8 cellular contexts compared by ENCODE assay signal in the genomic region with DNA sequence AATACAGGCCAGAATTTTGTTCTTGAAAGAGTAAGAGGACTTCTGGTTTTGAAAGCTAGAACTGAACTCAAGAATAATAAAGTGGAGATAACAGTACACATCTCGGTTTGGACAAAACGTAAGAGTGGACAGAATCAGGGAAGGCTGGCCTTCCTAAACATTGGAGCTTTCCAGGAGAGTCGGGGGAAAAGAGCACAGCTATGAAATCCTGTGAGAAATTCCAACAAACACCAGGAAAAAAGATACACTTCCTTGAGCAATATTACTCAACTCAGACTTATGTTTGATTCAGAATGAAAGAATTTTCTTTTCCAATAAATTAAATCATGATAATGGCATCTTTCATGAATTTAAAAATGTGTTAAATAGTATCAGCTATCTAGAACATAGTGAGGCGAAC. TPM values are rescaled to one million over a fixed set of nuclear protein-coding genes. Genes with fewer than 3 reads are reported as not detected.
DNase-seq lines count a peak whose midpoint lies in the region; ATAC-seq and TF ChIP-seq lines count a peak whose summit lies in the region.

No MANE protein-coding gene starts in this region.

- CTCF ChIA-PET in SK-N-SH (lab: Yijun Ruan, JAX): interaction anchor here (0.7 to 3.0 kb wide), 25 partner anchors 8 to 882 kb away, joined by 3 to 29 read pairs (median 5); partner anchors contain the start of gene TDO2

- WGBS in SK-N-SH (ENCODE audit: low lambda C conversion rate): 81% methylated on average over 4 of the region's 4 CpGs

- POLR2A ChIA-PET in SK-N-SH (lab: Yijun Ruan, JAX): no interaction called here

- no peak for TF ChIP-seq EP300 in SK-N-SH (IDR thresholded peaks at IDR 0.05; ENCODE audit: borderline replicate concordance in 1 of 2, low read depth in 1 of 2, low read length in 1 of 2)

- peak overlapping the region; percentile 100 for H2AFZ ChIP-seq in SK-N-SH (ENCODE audit: low read depth)

- no peak for ATAC-seq in SK-N-SH treated with all-trans-retinoic acid at 6 μM for 48 hours

- no peak overlapping the region for H3K4me2 ChIP-seq in SK-N-SH

- DNase-seq in SK-N-SH (no peak), astrocyte of the hippocampus (ENCODE audit: low read depth, low spot score) (peak; percentile 30), substantia nigra (lab: John Stamatoyannopoulos, UW) (no peak), iPS-NIHi11 (ENCODE audit: low spot score) (no peak), NCI-H345 (lab: John Stamatoyannopoulos, UW) (no peak)
- no peak for DNase-seq in activated effector memory CD4-positive, alpha-beta T cell treated with Interleukin-2 at 50 U/mL for 16 hours

- peaks cover 0 to 5% of the 10 kb centered on the region in 2 experiments; a peak in 2 of 4 replicates for H3K4me1 ChIP-seq in SK-N-SH (ENCODE audit: control insufficient read depth in 1 of 2, insufficient read depth in 2 of 2, low read depth in 1 of 2, low read length in 1 of 2)

- no peak for TF ChIP-seq CTCF in SK-N-SH (IDR thresholded peaks at IDR 0.05)

- H3K27me3 ChIP-seq in SK-N-SH (ENCODE audit: insufficient read depth) (no peaks in the 10 kb centered on the region), layer of hippocampus (ENCODE audit: control insufficient read depth, insufficient read depth, low read length) (no peaks in the 10 kb centered on the region)

- H3K36me3 ChIP-seq in SK-N-SH (replicated peaks in 1 of 2; ENCODE audit: control insufficient read depth in 1 of 2, insufficient read depth in 2 of 2, low read length in 1 of 2): no peaks in the 10 kb centered on the region

- H3K9ac ChIP-seq in SK-N-SH: no peak overlapping the region

- H4K20me1 ChIP-seq in SK-N-SH (ENCODE audit: insufficient read depth): no peaks in the 10 kb centered on the region

- H3K27ac ChIP-seq in SK-N-SH (ENCODE audit: low read depth in 2 of 2, low read length in 1 of 2): peak overlapping the region; percentile 32 to 98; a peak in 3 of 4 replicates
- H3K27ac ChIP-seq in layer of hippocampus (ENCODE audit: low read depth, low read length): peak overlapping the region; percentile 42
- H3K27ac ChIP-seq in substantia nigra (ENCODE audit: low read depth, low read length, poor library complexity, severe bottlenecking): peak overlapping the region; percentile 97

- H3K9me2 ChIP-seq in SK-N-SH: no peaks in the 10 kb centered on the region

- TF ChIP-seq RAD21 in SK-N-SH (IDR thresholded peaks at IDR 0.05; ENCODE audit: low read length): no peak

- H3K9me3 ChIP-seq in SK-N-SH: no peaks in the 10 kb centered on the region

- peaks cover 4% of the 10 kb centered on the region for H3F3A ChIP-seq in SK-N-SH (replicated peaks; ENCODE audit: insufficient read depth)

- H3K4me3 ChIP-seq in SK-N-SH (ENCODE audit: low read depth in 2 of 2, low read length in 1 of 2): no peak overlapping the region

- H3K79me2 ChIP-seq in SK-N-SH (ENCODE audit: insufficient read depth): no peaks in the 10 kb centered on the region

TF ChIP-seq in SK-N-SH, 30 proteins besides CTCF, POLR2A, EP300 and RAD21:
- TF ChIP-seq SIN3A (IDR thresholded peaks at IDR 0.05; ENCODE audit: borderline replicate concordance, low read depth, low read length) (no peak), NFIC (IDR thresholded peaks at IDR 0.05; ENCODE audit: borderline replicate concordance) (no peak)

TF ChIP-seq in SK-N-SH treated with all-trans-retinoic acid at 6 μM for 48 hours, 23 proteins besides CTCF, POLR2A, EP300 and RAD21:
- TF ChIP-seq ZC3H10 (CRISPR knock-in tag; IDR thresholded peaks at IDR 0.05) (no peak), ISL1 (CRISPR knock-in tag; IDR thresholded peaks at IDR 0.05) (no peak), ZFP30 (CRISPR knock-in tag; IDR thresholded peaks at IDR 0.05) (no peak), PATZ1 (CRISPR knock-in tag; IDR thresholded peaks at IDR 0.05; ENCODE audit: borderline replicate concordance) (no peak)
TF ChIP-seq in SK-N-SH treated with all-trans-retinoic acid at 6 μM for 48 hours: peak in this region for 0.

RNA-seq across cellular contexts. Expression of gene CTSO, which starts 1.1 kb away (rescaled TPM):
- 3.3 and 4.4 TPM in 2 replicates for polyA plus RNA-seq in SK-N-SH (2012; rRNA removed)
- 5.0 and 5.6 TPM in 2 replicates for polyA plus RNA-seq in SK-N-SH (2012; cell fraction: cytosol; rRNA removed)
- 2.0 and 3.1 TPM in 2 replicates for polyA plus RNA-seq in SK-N-SH (2012; cell fraction: nucleus; rRNA removed)

RNA-seq across cellular contexts. Expression of gene TDO2, which starts 49.0 kb away (rescaled TPM):
- polyA plus RNA-seq in SK-N-SH (2012; rRNA removed): not detected in 2 replicates
- not detected in 2 replicates for polyA plus RNA-seq in SK-N-SH (2012; cell fraction: cytosol; rRNA removed)
- not detected in 2 replicates for polyA plus RNA-seq in SK-N-SH (2012; cell fraction: nucleus; rRNA removed)

Comparison
In these comparisons a context has a peak if more than half of its experiments do, and no peak if none do; other contexts are left out.
1. H3K27ac ChIP-seq: peak in every context shown above with its lines; median percentile 97 in substantia nigra; 65 in SK-N-SH; 42 in layer of hippocampus.